ENCODE assay signal across 40 cellular contexts in the genomic region with DNA sequence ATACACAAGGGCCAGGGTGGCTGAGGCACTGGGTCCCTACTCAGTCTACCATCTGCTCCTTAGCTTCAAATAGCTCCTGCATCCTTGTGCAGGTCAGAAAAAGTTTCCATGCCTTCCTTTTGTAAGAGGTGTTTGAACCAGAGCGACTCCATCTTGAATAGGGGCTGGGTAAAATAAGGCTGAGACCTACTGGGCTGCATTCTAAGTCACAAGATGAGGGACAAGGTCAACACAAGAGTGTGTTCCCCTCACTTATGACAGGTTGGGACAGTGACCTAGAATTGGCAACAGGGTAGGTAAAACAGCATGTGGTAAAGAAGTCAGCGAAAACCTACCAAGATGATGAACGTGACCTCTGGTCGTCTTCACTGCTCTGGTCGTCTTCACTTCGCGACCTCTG.
"Had no signal": no experiment of that assay in that cellular context is flagged by ENCODE, and none has a peak within 500 bp of the region (broad histone marks: within the 10 kb centered on the region; RNA-seq: fewer than 3 reads in every experiment).

No MANE protein-coding gene starts in this region.

- H3K4me3 ChIP-seq: adrenal gland, ascending aorta, body of pancreas, breast epithelium, cardiac muscle cell had no signal

- ATAC-seq: activated naive CD4-positive, alpha-beta T cell treated with anti-CD3 and anti-CD28 coated beads, Interleukin-2, amount 50 U/mL, for 72 hours; activated naive CD8-positive, alpha-beta T cell treated with anti-CD3 and anti-CD28 coated beads, Interleukin-2, amount 50 U/mL, for 24 hours; activated T-cell treated with anti-CD3 and anti-CD28 coated beads, Interleukin-2, amount 50 U/mL, for 4 hours; activated T-cell treated with anti-CD3 and anti-CD28 coated beads, Interleukin-2, amount 50 U/mL, for 72 hours; activated T-helper 17 cell treated with anti-CD3 and anti-CD28 coated beads, Interleukin-2, amount 50 U/mL, for 72 hours; body of pancreas had no signal

- FAIRE-seq: astrocyte had no signal

- H3K27ac ChIP-seq: adrenal gland, ascending aorta, body of pancreas, brain microvascular endothelial cell, breast epithelium, cardiac muscle cell had no signal

- H3K36me3 Mint-ChIP-seq: activated naive CD4-positive, alpha-beta T cell treated with anti-CD3 and anti-CD28 coated beads, Interleukin-2, amount 10 ng/mL, durations not matched to agents 7 days and 5 days; activated naive CD4-positive, alpha-beta T cell treated with anti-CD3 and anti-CD28 coated beads, Interleukin-2, amount 50 U/mL, for 24 hours; activated naive CD4-positive, alpha-beta T cell treated with anti-CD3 and anti-CD28 coated beads, Interleukin-2, amount 50 U/mL, for 72 hours; activated naive CD8-positive, alpha-beta T cell; activated naive CD8-positive, alpha-beta T cell treated with anti-CD3 and anti-CD28 coated beads for 36 hours; activated naive CD8-positive, alpha-beta T cell treated with anti-CD3 and anti-CD28 coated beads, Interleukin-2, amount 10 ng/mL, durations not matched to agents 7 days and 5 days; brain had no signal

- H3K27ac Mint-ChIP-seq: activated naive CD4-positive, alpha-beta T cell treated with anti-CD3 and anti-CD28 coated beads for 36 hours; activated naive CD4-positive, alpha-beta T cell treated with anti-CD3 and anti-CD28 coated beads, Interleukin-2, amount 10 ng/mL, durations not matched to agents 7 days and 5 days; activated naive CD4-positive, alpha-beta T cell treated with anti-CD3 and anti-CD28 coated beads, Interleukin-2, amount 50 U/mL, for 24 hours; activated naive CD4-positive, alpha-beta T cell treated with anti-CD3 and anti-CD28 coated beads, Interleukin-2, amount 50 U/mL, for 72 hours; activated naive CD8-positive, alpha-beta T cell; activated naive CD8-positive, alpha-beta T cell treated with anti-CD3 and anti-CD28 coated beads for 36 hours; activated naive CD8-positive, alpha-beta T cell treated with anti-CD3 and anti-CD28 coated beads, Interleukin-2, amount 10 ng/mL, durations not matched to agents 7 days and 5 days; activated naive CD8-positive, alpha-beta T cell treated with anti-CD3 and anti-CD28 coated beads, Interleukin-2, amount 50 U/mL, for 24 hours; activated T-cell treated with anti-CD3 and anti-CD28 coated beads, Interleukin-2, amount 50 U/mL, for 24 hours; activated T-cell treated with anti-CD3 and anti-CD28 coated beads, Interleukin-2, amount 50 U/mL, for 72 hours; activated T-helper 1 cell treated with anti-CD3 and anti-CD28 coated beads, Interleukin-12 subunit alpha, Interleukin-12 subunit beta, Interleukin-2, Interleukin-4 antibody, amounts not matched to agents 30 ng/mL and 10 ng/mL and 1 ng/mL, durations not matched to agents 14 hours and 24 hours and 36 hours; activated T-helper 17 cell treated with anti-CD3 and anti-CD28 coated beads, Interleukin-2, amount 50 U/mL, for 72 hours; activated T-helper 2 cell treated with anti-CD3 and anti-CD28 coated beads, Interferon-gamma antibody, Interleukin-2, Interleukin-4, amounts not matched to agents 10 μg/mL and 5 μg/mL and 100 μg/mL, durations not matched to agents 14 hours and 24 hours and 36 hours; brain had no signal

- H3K27me3 Mint-ChIP-seq: activated naive CD4-positive, alpha-beta T cell treated with anti-CD3 and anti-CD28 coated beads, Interleukin-2, amount 10 ng/mL, durations not matched to agents 7 days and 5 days; activated naive CD8-positive, alpha-beta T cell; activated naive CD8-positive, alpha-beta T cell treated with anti-CD3 and anti-CD28 coated beads, Interleukin-2, amount 10 ng/mL, durations not matched to agents 7 days and 5 days; activated T-cell treated with anti-CD3 and anti-CD28 coated beads, Interleukin-2, amount 50 U/mL, for 24 hours; brain; central memory CD8-positive, alpha-beta T cell had no signal

- H3K4me3 Mint-ChIP-seq: activated naive CD4-positive, alpha-beta T cell treated with anti-CD3 and anti-CD28 coated beads for 36 hours; activated naive CD4-positive, alpha-beta T cell treated with anti-CD3 and anti-CD28 coated beads, Interleukin-2, amount 10 ng/mL, durations not matched to agents 7 days and 5 days; activated naive CD4-positive, alpha-beta T cell treated with anti-CD3 and anti-CD28 coated beads, Interleukin-2, amount 50 U/mL, for 24 hours; activated naive CD8-positive, alpha-beta T cell; activated naive CD8-positive, alpha-beta T cell treated with anti-CD3 and anti-CD28 coated beads for 36 hours; activated naive CD8-positive, alpha-beta T cell treated with anti-CD3 and anti-CD28 coated beads, Interleukin-2, amount 10 ng/mL, durations not matched to agents 7 days and 5 days; activated naive CD8-positive, alpha-beta T cell treated with anti-CD3 and anti-CD28 coated beads, Interleukin-2, amount 50 U/mL, for 24 hours; activated T-cell treated with anti-CD3 and anti-CD28 coated beads, Interleukin-2, amount 50 U/mL, for 24 hours; activated T-cell treated with anti-CD3 and anti-CD28 coated beads, Interleukin-2, amount 50 U/mL, for 4 hours; activated T-cell treated with anti-CD3 and anti-CD28 coated beads, Interleukin-2, amount 50 U/mL, for 72 hours; activated T-helper 1 cell treated with anti-CD3 and anti-CD28 coated beads, Interleukin-12 subunit alpha, Interleukin-12 subunit beta, Interleukin-2, Interleukin-4 antibody, amounts not matched to agents 30 ng/mL and 10 ng/mL and 1 ng/mL, durations not matched to agents 14 hours and 24 hours and 36 hours; activated T-helper 17 cell treated with anti-CD3 and anti-CD28 coated beads, Interleukin-2, amount 50 U/mL, for 72 hours; brain; central memory CD8-positive, alpha-beta T cell had no signal

- H3K4me1 Mint-ChIP-seq: activated naive CD4-positive, alpha-beta T cell treated with anti-CD3 and anti-CD28 coated beads, Interleukin-2, amount 10 ng/mL, durations not matched to agents 7 days and 5 days; activated naive CD4-positive, alpha-beta T cell treated with anti-CD3 and anti-CD28 coated beads, Interleukin-2, amount 50 U/mL, for 24 hours; activated naive CD8-positive, alpha-beta T cell treated with anti-CD3 and anti-CD28 coated beads for 36 hours; activated naive CD8-positive, alpha-beta T cell treated with anti-CD3 and anti-CD28 coated beads, Interleukin-2, amount 10 ng/mL, durations not matched to agents 7 days and 5 days; activated naive CD8-positive, alpha-beta T cell treated with anti-CD3 and anti-CD28 coated beads, Interleukin-2, amount 50 U/mL, for 24 hours; activated T-helper 17 cell treated with anti-CD3 and anti-CD28 coated beads, Interleukin-2, amount 50 U/mL, for 72 hours; central memory CD8-positive, alpha-beta T cell had no signal

- H3K36me3 ChIP-seq: adrenal gland, ascending aorta, brain microvascular endothelial cell, breast epithelium, cardiac muscle cell had no signal

- H3K9me3 Mint-ChIP-seq: activated naive CD4-positive, alpha-beta T cell treated with anti-CD3 and anti-CD28 coated beads for 36 hours; activated naive CD4-positive, alpha-beta T cell treated with anti-CD3 and anti-CD28 coated beads, Interleukin-2, amount 10 ng/mL, durations not matched to agents 7 days and 5 days; activated naive CD4-positive, alpha-beta T cell treated with anti-CD3 and anti-CD28 coated beads, Interleukin-2, amount 50 U/mL, for 24 hours; activated naive CD4-positive, alpha-beta T cell treated with anti-CD3 and anti-CD28 coated beads, Interleukin-2, amount 50 U/mL, for 72 hours; activated naive CD8-positive, alpha-beta T cell treated with anti-CD3 and anti-CD28 coated beads for 36 hours; activated naive CD8-positive, alpha-beta T cell treated with anti-CD3 and anti-CD28 coated beads, Interleukin-2, amount 10 ng/mL, durations not matched to agents 7 days and 5 days; activated naive CD8-positive, alpha-beta T cell treated with anti-CD3 and anti-CD28 coated beads, Interleukin-2, amount 50 U/mL, for 24 hours; activated T-cell treated with anti-CD3 and anti-CD28 coated beads, Interleukin-2, amount 50 U/mL, for 24 hours; activated T-cell treated with anti-CD3 and anti-CD28 coated beads, Interleukin-2, amount 50 U/mL, for 4 hours; activated T-cell treated with anti-CD3 and anti-CD28 coated beads, Interleukin-2, amount 50 U/mL, for 72 hours; activated T-helper 1 cell treated with anti-CD3 and anti-CD28 coated beads, Interleukin-12 subunit alpha, Interleukin-12 subunit beta, Interleukin-2, Interleukin-4 antibody, amounts not matched to agents 30 ng/mL and 10 ng/mL and 1 ng/mL, durations not matched to agents 14 hours and 24 hours and 36 hours; activated T-helper 17 cell treated with anti-CD3 and anti-CD28 coated beads, Interleukin-2, amount 50 U/mL, for 72 hours; activated T-helper 2 cell treated with anti-CD3 and anti-CD28 coated beads, Interferon-gamma antibody, Interleukin-2, Interleukin-4, amounts not matched to agents 10 μg/mL and 5 μg/mL and 100 μg/mL, durations not matched to agents 14 hours and 24 hours and 36 hours; central memory CD8-positive, alpha-beta T cell had no signal

- DNase-seq: activated effector memory CD4-positive, alpha-beta T cell treated with anti-CD3 and anti-CD28 coated beads, Interleukin-2, amount 50 U/mL, for 16 hours; activated effector memory CD4-positive, alpha-beta T cell treated with Interleukin-2 at 50 U/mL for 16 hours; activated gamma-delta T cell; activated gamma-delta T cell treated with Interleukin-2 at 50 U/mL for 16 hours; activated naive CD4-positive, alpha-beta T cell; activated naive CD4-positive, alpha-beta T cell treated with anti-CD3 and anti-CD28 coated beads for 36 hours; activated naive CD4-positive, alpha-beta T cell treated with anti-CD3 and anti-CD28 coated beads, Interleukin-2, amount 10 ng/mL, durations not matched to agents 7 days and 5 days; activated naive CD4-positive, alpha-beta T cell treated with anti-CD3 and anti-CD28 coated beads, Interleukin-2, amount 50 U/mL, for 16 hours; activated naive CD4-positive, alpha-beta T cell treated with Interleukin-2 at 50 U/mL for 16 hours; activated naive CD8-positive, alpha-beta T cell treated with anti-CD3 and anti-CD28 coated beads for 36 hours; activated naive CD8-positive, alpha-beta T cell treated with anti-CD3 and anti-CD28 coated beads, Interleukin-2, amount 10 ng/mL, durations not matched to agents 7 days and 5 days; activated naive CD8-positive, alpha-beta T cell treated with anti-CD3 and anti-CD28 coated beads, Interleukin-2, amount 50 U/mL, for 24 hours; activated T-cell treated with anti-CD3 and anti-CD28 coated beads for 4 hours; activated T-cell treated with anti-CD3 and anti-CD28 coated beads, Interleukin-2, amount 50 U/mL, for 1 hour; activated T-cell treated with anti-CD3 and anti-CD28 coated beads, Interleukin-2, amount 50 U/mL, for 24 hours; activated T-cell treated with anti-CD3 and anti-CD28 coated beads, Interleukin-2, amount 50 U/mL, for 4 hours; activated T-cell treated with anti-CD3 and anti-CD28 coated beads, Interleukin-2, amount 50 U/mL, for 48 hours; activated T-cell treated with anti-CD3 and anti-CD28 coated beads, Interleukin-2, amount 50 U/mL, for 72 hours; adrenal gland; amniotic stem cell; amygdala; anterior cingulate cortex; aorta; body of pancreas; brain microvascular endothelial cell; caudate nucleus; central memory CD4-positive, alpha-beta T cell; cerebellar nuclear complex had no signal

- H3K9me3 ChIP-seq: adrenal gland, ascending aorta, body of pancreas, breast epithelium had no signal

- H3K4me1 ChIP-seq: adrenal gland, body of pancreas, breast epithelium had no signal

- H3K27me3 ChIP-seq: adrenal gland, ascending aorta, body of pancreas, brain microvascular endothelial cell, breast epithelium, cardiac muscle cell had no signal
